In the genomic region with DNA sequence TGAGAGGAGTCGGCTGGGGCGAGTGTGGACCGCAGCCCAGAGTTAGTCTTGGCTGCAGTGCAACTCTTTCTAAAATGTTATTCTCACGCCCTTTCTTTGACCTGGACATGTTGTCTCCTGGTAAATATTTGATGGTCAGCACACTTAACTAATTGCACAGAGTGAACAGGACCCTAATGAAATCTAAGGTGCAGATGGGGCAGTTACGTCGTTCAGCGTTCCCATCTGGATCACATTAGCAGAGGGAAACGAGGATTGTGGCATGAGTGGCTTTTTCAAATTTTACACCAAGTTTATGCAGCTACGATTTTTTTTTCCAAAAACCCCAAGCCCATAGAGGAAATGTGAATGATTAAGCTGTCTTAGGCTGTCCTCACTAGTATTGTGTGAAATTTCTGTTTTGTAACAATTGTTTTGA, we compare ENCODE assay signal across 8 cellular contexts. TPM values are rescaled to one million over a fixed set of nuclear protein-coding genes. Genes with fewer than 3 reads are reported as not detected.
A peak's percentile ranks its signal among the peaks of the same experiment; 100 is the strongest.
DNase-seq lines count a peak whose midpoint lies in the region; ATAC-seq, FAIRE-seq and TF ChIP-seq lines count a peak whose summit lies in the region.

No MANE protein-coding gene starts in this region.

- peaks cover 4% of the 10 kb centered on the region; the same call in 1 of the 2 replicates for H3F3A ChIP-seq in DOHH2 (ENCODE audit: control insufficient read depth, insufficient read depth)

- DNase-seq in RWPE2 (ENCODE audit: low spot score) (no peak), fibroblast of gingiva (ENCODE audit: low read depth) (peak; percentile 49), trophoblast cell (peak in 1 of 2 donors; percentile 66), SK-N-DZ (ENCODE audit: low spot score) (no peak), D721Med (ENCODE audit: insufficient read length, low spot score) (no peak)
- no peak for DNase-seq in central memory CD4-positive, alpha-beta T cell

- peak overlapping the region; percentile 71 for H3K9ac ChIP-seq in trophoblast cell (ENCODE audit: low read length)

- H2BK5ac ChIP-seq in trophoblast cell (ENCODE audit: low read depth, low read length, poor library complexity), result no peak overlapping the region

- no peak overlapping the region for H3K4ac ChIP-seq in trophoblast cell (ENCODE audit: low read depth, low read length)

- TF ChIP-seq CTCF in DOHH2 (IDR thresholded peaks at IDR 0.05; ENCODE audit: low read depth, low read length, poor library complexity, severe bottlenecking) (no peak), RWPE2 (IDR thresholded peaks at IDR 0.05; ENCODE audit: poor library complexity, severe bottlenecking) (no peak), D721Med (IDR thresholded peaks at IDR 0.05; ENCODE audit: insufficient read depth, missing control alignments) (no peak)

- H3K79me2 ChIP-seq in DOHH2 (ENCODE audit: control insufficient read depth, low read length) (peaks cover 96% of the 10 kb centered on the region), trophoblast cell (ENCODE audit: control insufficient read depth, insufficient read depth, low read length, poor library complexity) (peaks cover 14% of the 10 kb centered on the region)

- no peaks in the 10 kb centered on the region for H3K9me3 ChIP-seq in DOHH2 (ENCODE audit: control insufficient read depth, insufficient read depth, low read length)
- no peaks in the 10 kb centered on the region for H3K9me3 ChIP-seq in RWPE2 (ENCODE audit: severe bottlenecking)
- no peaks in the 10 kb centered on the region for H3K9me3 ChIP-seq in trophoblast cell (ENCODE audit: insufficient read depth, low read depth, low read length)

- H3K4me1 ChIP-seq in DOHH2 (ENCODE audit: control insufficient read depth, low read length) (peaks cover 46% of the 10 kb centered on the region), RWPE2 (ENCODE audit: insufficient read depth, poor library complexity, severe bottlenecking) (peaks cover 27% of the 10 kb centered on the region), trophoblast cell (ENCODE audit: control insufficient read depth in 1 of 2, insufficient read depth in 2 of 2, low read length in 2 of 2) (peaks cover 4 to 5% of the 10 kb centered on the region in 2 experiments)

- H4K20me1 ChIP-seq in DOHH2 (ENCODE audit: control insufficient read depth, insufficient read depth, low read depth, low read length), result peaks cover 35% of the 10 kb centered on the region; the same call in 1 of the 2 replicates

- peaks cover 11% of the 10 kb centered on the region for H3K79me1 ChIP-seq in trophoblast cell (ENCODE audit: low read length)

- H3K4me3 ChIP-seq in DOHH2 (ENCODE audit: low read length) (peak overlapping the region; percentile 99), RWPE2 (ENCODE audit: severe bottlenecking) (peak overlapping the region; percentile 93), trophoblast cell (ENCODE audit: low read depth, low read length) (peak overlapping the region; percentile 83)

- ATAC-seq in RWPE2 (ENCODE audit: low read depth) (no peak), HG03097 (IDR thresholded peaks at IDR 0.05; ENCODE audit: low FRiP score, unreplicated experiment) (no peak)

- no peak overlapping the region for H3K23ac ChIP-seq in trophoblast cell (ENCODE audit: low read length)

- peak overlapping the region; percentile 76 for H4K8ac ChIP-seq in trophoblast cell (ENCODE audit: low read depth, low read length)

- H3K27ac ChIP-seq in DOHH2 (ENCODE audit: low read depth, low read length) (peak overlapping the region; percentile 78), RWPE2 (ENCODE audit: poor library complexity, severe bottlenecking) (peak overlapping the region; percentile 79), trophoblast cell (ENCODE audit: low read depth, low read length) (peak overlapping the region; percentile 73)

- H2BK120ac ChIP-seq in trophoblast cell (ENCODE audit: insufficient read depth, low read length, poor library complexity), result no peak overlapping the region

- no peak for FAIRE-seq in D721Med (lab: Jason Lieb, UNC)

- WGBS in trophoblast cell (ENCODE audit: extremely low coverage, insufficient coverage, insufficient read length), result no CpG with 5 or more reads among the region's 9 CpGs

- peak overlapping the region; percentile 5 for H4K12ac ChIP-seq in trophoblast cell (ENCODE audit: low read depth, low read length)

- H3K14ac ChIP-seq in trophoblast cell (ENCODE audit: low read length), result peak overlapping the region; percentile 40

- peak overlapping the region; percentile 76 for H3K4me2 ChIP-seq in DOHH2 (ENCODE audit: low read length)
- peak overlapping the region; percentile 79 for H3K4me2 ChIP-seq in trophoblast cell (ENCODE audit: low read length)

- peak overlapping the region; percentile 50 for H4K91ac ChIP-seq in trophoblast cell (ENCODE audit: low read depth, low read length)

- H3K27me3 ChIP-seq in DOHH2 (ENCODE audit: control insufficient read depth, low read length) (no peaks in the 10 kb centered on the region), RWPE2 (ENCODE audit: insufficient read depth, poor library complexity, severe bottlenecking) (no peaks in the 10 kb centered on the region), trophoblast cell (ENCODE audit: insufficient read depth, low read length) (no peaks in the 10 kb centered on the region)

- no peaks in the 10 kb centered on the region for H3K9me2 ChIP-seq in DOHH2 (replicated peaks; ENCODE audit: control insufficient read depth, low read length)

- no peak overlapping the region for H2AFZ ChIP-seq in trophoblast cell (ENCODE audit: insufficient read depth, low read length, poor library complexity)

- H3K18ac ChIP-seq in trophoblast cell (ENCODE audit: low read length), result no peak overlapping the region

- H3K36me3 ChIP-seq in DOHH2 (ENCODE audit: control insufficient read depth, low read length) (peaks cover 24% of the 10 kb centered on the region), RWPE2 (ENCODE audit: low read depth) (no peaks in the 10 kb centered on the region), trophoblast cell (ENCODE audit: control insufficient read depth in 1 of 2, insufficient read depth in 2 of 2, low read length in 2 of 2) (no peaks in the 10 kb centered on the region)

- no peak overlapping the region for H2BK12ac ChIP-seq in trophoblast cell (ENCODE audit: low read length)

- no peak overlapping the region for H2AK5ac ChIP-seq in trophoblast cell (ENCODE audit: low read length)

RNA-seq across cellular contexts. Expression of a gene that starts 0.5 kb away (rescaled TPM):
- 9.3 and 9.5 TPM in 2 replicates for polyA plus RNA-seq in trophoblast cell (2013)
- 16.2 and 24.1 TPM in 2 replicates for polyA plus RNA-seq in SK-N-DZ (2014; cell fraction: cytosol; rRNA removed)
- 5.5 and 6.1 TPM in 2 replicates for polyA plus RNA-seq in SK-N-DZ (2014; cell fraction: nucleus; rRNA removed)

RNA-seq across cellular contexts. Expression of a gene that starts 0.9 kb away (rescaled TPM):
- 9.9 and 10.7 TPM in 2 replicates for polyA plus RNA-seq in trophoblast cell (2013)
- 41.3 and 50.2 TPM in 2 replicates for polyA plus RNA-seq in SK-N-DZ (2014; cell fraction: cytosol; rRNA removed)
- 15.6 and 19.0 TPM in 2 replicates for polyA plus RNA-seq in SK-N-DZ (2014; cell fraction: nucleus; rRNA removed)
